In the genomic region with DNA sequence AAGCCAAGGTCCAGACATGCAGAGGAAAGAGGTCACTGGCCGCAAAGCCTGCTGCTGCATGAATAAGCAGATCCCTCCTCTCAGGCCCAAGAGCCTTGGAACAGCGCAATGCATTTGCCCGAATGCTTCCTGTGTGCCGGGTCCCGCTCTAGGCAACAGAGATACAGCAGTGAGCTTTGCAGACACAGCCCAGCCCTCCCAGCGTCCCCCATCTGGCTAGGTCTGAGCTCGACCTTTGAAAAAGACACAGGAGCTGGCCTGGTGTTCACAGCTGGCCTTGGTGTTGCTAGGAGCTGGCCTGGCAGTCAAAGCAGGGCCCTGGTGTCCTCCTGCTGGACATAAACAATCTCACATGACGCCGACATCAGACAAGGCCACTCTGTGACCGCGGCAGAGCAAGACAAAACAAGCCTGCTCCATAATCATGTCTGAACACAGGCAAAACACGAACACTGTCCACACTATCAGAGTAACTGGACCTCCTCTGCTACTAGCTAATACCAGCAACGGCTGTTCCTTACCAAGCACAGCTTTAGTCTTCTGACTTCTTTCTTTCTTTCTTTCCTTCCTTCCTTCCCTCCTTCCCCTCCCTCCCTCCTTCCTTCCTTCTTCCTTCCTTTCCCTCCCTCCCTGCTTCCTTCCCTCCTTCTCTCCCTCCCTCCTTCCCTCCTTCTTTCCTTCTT, we compare ENCODE assay signal across 1 cellular context.
A peak's percentile ranks its signal among the peaks of the same experiment; 100 is the strongest.
TF ChIP-seq lines count a peak whose summit lies in the region.

No MANE protein-coding gene starts in this region.

TF ChIP-seq in K562, 482 proteins besides CTCF, POLR2A, EP300 and RAD21 (continued from another document and continues in another):
- TF ChIP-seq, protein P1, sequence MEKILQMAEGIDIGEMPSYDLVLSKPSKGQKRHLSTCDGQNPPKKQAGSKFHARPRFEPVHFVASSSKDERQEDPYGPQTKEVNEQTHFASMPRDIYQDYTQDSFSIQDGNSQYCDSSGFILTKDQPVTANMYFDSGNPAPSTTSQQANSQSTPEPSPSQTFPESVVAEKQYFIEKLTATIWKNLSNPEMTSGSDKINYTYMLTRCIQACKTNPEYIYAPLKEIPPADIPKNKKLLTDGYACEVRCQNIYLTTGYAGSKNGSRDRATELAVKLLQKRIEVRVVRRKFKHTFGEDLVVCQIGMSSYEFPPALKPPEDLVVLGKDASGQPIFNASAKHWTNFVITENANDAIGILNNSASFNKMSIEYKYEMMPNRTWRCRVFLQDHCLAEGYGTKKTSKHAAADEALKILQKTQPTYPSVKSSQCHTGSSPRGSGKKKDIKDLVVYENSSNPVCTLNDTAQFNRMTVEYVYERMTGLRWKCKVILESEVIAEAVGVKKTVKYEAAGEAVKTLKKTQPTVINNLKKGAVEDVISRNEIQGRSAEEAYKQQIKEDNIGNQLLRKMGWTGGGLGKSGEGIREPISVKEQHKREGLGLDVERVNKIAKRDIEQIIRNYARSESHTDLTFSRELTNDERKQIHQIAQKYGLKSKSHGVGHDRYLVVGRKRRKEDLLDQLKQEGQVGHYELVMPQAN (IDR thresholded peaks at IDR 0.05; ENCODE audit: borderline replicate concordance), result peak; percentile 49; the same call in 1 of the 2 replicates
- TF ChIP-seq DMBX1 (CRISPR knock-in tag; IDR thresholded peaks at IDR 0.05; ENCODE audit: borderline replicate concordance) (0 out of 2 replicates have a peak, but pooled peaks have one; percentile 35), GABPA (tag; conservative IDR thresholded peaks at IDR 0.05; ENCODE audit: low read depth) (0 out of 2 replicates have a peak, but pooled peaks have one; percentile 42), TAL1 (IDR thresholded peaks at IDR 0.05) (0 out of 2 replicates have a peak, but pooled peaks have one; percentile 17), ZNF212 (CRISPR knock-in tag; IDR thresholded peaks at IDR 0.05) (no peak), TCF3 (CRISPR knock-in tag; IDR thresholded peaks at IDR 0.05) (peak; percentile 42; the same call in 1 of the 2 replicates), KDM5B (IDR thresholded peaks at IDR 0.05; ENCODE audit: insufficient replicate concordance, low read depth, low read length) (peak; percentile 70), CC2D1A (IDR thresholded peaks at IDR 0.05) (peak; percentile 44; the same call in 1 of the 2 replicates), SP1 (CRISPR knock-in tag; IDR thresholded peaks at IDR 0.05) (peak; percentile 59), L3MBTL2 (IDR thresholded peaks at IDR 0.05) (peak; percentile 83), PHB2 (IDR thresholded peaks at IDR 0.05; ENCODE audit: low read depth) (peak; percentile 65), FOXJ2 (tag; IDR thresholded peaks at IDR 0.05) (no peak), PHF20 (IDR thresholded peaks at IDR 0.05; ENCODE audit: partially characterized antibody) (peak; percentile 51), ZNF174 (CRISPR knock-in tag; IDR thresholded peaks at IDR 0.05) (no peak), ZNF184 (CRISPR knock-in tag; IDR thresholded peaks at IDR 0.05) (no peak), FOSL1 (tag; conservative IDR thresholded peaks at IDR 0.05) (no peak), CBFA2T2 (conservative IDR thresholded peaks at IDR 0.05) (peak; percentile 25; the same call in 1 of the 2 replicates), NR3C1 (CRISPR knock-in tag; IDR thresholded peaks at IDR 0.05) (no peak), MAFG (tag; conservative IDR thresholded peaks at IDR 0.05) (0 out of 2 replicates have a peak, but pooled peaks have one; percentile 30)
- TF ChIP-seq, protein P2, sequence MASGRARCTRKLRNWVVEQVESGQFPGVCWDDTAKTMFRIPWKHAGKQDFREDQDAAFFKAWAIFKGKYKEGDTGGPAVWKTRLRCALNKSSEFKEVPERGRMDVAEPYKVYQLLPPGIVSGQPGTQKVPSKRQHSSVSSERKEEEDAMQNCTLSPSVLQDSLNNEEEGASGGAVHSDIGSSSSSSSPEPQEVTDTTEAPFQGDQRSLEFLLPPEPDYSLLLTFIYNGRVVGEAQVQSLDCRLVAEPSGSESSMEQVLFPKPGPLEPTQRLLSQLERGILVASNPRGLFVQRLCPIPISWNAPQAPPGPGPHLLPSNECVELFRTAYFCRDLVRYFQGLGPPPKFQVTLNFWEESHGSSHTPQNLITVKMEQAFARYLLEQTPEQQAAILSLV (tag; IDR thresholded peaks at IDR 0.05), result no peak
- TF ChIP-seq, protein P3, sequence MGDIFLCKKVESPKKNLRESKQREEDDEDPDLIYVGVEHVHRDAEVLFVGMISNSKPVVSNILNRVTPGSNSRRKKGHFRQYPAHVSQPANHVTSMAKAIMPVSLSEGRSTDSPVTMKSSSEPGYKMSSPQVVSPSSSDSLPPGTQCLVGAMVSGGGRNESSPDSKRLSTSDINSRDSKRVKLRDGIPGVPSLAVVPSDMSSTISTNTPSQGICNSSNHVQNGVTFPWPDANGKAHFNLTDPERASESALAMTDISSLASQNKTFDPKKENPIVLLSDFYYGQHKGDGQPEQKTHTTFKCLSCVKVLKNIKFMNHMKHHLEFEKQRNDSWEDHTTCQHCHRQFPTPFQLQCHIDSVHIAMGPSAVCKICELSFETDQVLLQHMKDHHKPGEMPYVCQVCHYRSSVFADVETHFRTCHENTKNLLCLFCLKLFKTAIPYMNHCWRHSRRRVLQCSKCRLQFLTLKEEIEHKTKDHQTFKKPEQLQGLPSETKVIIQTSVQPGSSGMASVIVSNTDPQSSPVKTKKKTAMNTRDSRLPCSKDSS (IDR thresholded peaks at IDR 0.05; ENCODE audit: low read depth, partially characterized antibody), result peak; percentile 38
- TF ChIP-seq, protein P4, sequence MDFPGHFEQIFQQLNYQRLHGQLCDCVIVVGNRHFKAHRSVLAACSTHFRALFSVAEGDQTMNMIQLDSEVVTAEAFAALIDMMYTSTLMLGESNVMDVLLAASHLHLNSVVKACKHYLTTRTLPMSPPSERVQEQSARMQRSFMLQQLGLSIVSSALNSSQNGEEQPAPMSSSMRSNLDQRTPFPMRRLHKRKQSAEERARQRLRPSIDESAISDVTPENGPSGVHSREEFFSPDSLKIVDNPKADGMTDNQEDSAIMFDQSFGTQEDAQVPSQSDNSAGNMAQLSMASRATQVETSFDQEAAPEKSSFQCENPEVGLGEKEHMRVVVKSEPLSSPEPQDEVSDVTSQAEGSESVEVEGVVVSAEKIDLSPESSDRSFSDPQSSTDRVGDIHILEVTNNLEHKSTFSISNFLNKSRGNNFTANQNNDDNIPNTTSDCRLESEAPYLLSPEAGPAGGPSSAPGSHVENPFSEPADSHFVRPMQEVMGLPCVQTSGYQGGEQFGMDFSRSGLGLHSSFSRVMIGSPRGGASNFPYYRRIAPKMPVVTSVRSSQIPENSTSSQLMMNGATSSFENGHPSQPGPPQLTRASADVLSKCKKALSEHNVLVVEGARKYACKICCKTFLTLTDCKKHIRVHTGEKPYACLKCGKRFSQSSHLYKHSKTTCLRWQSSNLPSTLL (IDR thresholded peaks at IDR 0.05), result peak; percentile 56
- TF ChIP-seq, protein P5, sequence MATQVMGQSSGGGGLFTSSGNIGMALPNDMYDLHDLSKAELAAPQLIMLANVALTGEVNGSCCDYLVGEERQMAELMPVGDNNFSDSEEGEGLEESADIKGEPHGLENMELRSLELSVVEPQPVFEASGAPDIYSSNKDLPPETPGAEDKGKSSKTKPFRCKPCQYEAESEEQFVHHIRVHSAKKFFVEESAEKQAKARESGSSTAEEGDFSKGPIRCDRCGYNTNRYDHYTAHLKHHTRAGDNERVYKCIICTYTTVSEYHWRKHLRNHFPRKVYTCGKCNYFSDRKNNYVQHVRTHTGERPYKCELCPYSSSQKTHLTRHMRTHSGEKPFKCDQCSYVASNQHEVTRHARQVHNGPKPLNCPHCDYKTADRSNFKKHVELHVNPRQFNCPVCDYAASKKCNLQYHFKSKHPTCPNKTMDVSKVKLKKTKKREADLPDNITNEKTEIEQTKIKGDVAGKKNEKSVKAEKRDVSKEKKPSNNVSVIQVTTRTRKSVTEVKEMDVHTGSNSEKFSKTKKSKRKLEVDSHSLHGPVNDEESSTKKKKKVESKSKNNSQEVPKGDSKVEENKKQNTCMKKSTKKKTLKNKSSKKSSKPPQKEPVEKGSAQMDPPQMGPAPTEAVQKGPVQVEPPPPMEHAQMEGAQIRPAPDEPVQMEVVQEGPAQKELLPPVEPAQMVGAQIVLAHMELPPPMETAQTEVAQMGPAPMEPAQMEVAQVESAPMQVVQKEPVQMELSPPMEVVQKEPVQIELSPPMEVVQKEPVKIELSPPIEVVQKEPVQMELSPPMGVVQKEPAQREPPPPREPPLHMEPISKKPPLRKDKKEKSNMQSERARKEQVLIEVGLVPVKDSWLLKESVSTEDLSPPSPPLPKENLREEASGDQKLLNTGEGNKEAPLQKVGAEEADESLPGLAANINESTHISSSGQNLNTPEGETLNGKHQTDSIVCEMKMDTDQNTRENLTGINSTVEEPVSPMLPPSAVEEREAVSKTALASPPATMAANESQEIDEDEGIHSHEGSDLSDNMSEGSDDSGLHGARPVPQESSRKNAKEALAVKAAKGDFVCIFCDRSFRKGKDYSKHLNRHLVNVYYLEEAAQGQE (CRISPR knock-in tag; IDR thresholded peaks at IDR 0.05; ENCODE audit: low read depth), result 0 out of 2 replicates have a peak, but pooled peaks have one; percentile 40
- TF ChIP-seq, protein P6, sequence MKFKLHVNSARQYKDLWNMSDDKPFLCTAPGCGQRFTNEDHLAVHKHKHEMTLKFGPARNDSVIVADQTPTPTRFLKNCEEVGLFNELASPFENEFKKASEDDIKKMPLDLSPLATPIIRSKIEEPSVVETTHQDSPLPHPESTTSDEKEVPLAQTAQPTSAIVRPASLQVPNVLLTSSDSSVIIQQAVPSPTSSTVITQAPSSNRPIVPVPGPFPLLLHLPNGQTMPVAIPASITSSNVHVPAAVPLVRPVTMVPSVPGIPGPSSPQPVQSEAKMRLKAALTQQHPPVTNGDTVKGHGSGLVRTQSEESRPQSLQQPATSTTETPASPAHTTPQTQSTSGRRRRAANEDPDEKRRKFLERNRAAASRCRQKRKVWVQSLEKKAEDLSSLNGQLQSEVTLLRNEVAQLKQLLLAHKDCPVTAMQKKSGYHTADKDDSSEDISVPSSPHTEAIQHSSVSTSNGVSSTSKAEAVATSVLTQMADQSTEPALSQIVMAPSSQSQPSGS (CRISPR knock-in tag; IDR thresholded peaks at IDR 0.05), result no peak
- TF ChIP-seq, protein P7, sequence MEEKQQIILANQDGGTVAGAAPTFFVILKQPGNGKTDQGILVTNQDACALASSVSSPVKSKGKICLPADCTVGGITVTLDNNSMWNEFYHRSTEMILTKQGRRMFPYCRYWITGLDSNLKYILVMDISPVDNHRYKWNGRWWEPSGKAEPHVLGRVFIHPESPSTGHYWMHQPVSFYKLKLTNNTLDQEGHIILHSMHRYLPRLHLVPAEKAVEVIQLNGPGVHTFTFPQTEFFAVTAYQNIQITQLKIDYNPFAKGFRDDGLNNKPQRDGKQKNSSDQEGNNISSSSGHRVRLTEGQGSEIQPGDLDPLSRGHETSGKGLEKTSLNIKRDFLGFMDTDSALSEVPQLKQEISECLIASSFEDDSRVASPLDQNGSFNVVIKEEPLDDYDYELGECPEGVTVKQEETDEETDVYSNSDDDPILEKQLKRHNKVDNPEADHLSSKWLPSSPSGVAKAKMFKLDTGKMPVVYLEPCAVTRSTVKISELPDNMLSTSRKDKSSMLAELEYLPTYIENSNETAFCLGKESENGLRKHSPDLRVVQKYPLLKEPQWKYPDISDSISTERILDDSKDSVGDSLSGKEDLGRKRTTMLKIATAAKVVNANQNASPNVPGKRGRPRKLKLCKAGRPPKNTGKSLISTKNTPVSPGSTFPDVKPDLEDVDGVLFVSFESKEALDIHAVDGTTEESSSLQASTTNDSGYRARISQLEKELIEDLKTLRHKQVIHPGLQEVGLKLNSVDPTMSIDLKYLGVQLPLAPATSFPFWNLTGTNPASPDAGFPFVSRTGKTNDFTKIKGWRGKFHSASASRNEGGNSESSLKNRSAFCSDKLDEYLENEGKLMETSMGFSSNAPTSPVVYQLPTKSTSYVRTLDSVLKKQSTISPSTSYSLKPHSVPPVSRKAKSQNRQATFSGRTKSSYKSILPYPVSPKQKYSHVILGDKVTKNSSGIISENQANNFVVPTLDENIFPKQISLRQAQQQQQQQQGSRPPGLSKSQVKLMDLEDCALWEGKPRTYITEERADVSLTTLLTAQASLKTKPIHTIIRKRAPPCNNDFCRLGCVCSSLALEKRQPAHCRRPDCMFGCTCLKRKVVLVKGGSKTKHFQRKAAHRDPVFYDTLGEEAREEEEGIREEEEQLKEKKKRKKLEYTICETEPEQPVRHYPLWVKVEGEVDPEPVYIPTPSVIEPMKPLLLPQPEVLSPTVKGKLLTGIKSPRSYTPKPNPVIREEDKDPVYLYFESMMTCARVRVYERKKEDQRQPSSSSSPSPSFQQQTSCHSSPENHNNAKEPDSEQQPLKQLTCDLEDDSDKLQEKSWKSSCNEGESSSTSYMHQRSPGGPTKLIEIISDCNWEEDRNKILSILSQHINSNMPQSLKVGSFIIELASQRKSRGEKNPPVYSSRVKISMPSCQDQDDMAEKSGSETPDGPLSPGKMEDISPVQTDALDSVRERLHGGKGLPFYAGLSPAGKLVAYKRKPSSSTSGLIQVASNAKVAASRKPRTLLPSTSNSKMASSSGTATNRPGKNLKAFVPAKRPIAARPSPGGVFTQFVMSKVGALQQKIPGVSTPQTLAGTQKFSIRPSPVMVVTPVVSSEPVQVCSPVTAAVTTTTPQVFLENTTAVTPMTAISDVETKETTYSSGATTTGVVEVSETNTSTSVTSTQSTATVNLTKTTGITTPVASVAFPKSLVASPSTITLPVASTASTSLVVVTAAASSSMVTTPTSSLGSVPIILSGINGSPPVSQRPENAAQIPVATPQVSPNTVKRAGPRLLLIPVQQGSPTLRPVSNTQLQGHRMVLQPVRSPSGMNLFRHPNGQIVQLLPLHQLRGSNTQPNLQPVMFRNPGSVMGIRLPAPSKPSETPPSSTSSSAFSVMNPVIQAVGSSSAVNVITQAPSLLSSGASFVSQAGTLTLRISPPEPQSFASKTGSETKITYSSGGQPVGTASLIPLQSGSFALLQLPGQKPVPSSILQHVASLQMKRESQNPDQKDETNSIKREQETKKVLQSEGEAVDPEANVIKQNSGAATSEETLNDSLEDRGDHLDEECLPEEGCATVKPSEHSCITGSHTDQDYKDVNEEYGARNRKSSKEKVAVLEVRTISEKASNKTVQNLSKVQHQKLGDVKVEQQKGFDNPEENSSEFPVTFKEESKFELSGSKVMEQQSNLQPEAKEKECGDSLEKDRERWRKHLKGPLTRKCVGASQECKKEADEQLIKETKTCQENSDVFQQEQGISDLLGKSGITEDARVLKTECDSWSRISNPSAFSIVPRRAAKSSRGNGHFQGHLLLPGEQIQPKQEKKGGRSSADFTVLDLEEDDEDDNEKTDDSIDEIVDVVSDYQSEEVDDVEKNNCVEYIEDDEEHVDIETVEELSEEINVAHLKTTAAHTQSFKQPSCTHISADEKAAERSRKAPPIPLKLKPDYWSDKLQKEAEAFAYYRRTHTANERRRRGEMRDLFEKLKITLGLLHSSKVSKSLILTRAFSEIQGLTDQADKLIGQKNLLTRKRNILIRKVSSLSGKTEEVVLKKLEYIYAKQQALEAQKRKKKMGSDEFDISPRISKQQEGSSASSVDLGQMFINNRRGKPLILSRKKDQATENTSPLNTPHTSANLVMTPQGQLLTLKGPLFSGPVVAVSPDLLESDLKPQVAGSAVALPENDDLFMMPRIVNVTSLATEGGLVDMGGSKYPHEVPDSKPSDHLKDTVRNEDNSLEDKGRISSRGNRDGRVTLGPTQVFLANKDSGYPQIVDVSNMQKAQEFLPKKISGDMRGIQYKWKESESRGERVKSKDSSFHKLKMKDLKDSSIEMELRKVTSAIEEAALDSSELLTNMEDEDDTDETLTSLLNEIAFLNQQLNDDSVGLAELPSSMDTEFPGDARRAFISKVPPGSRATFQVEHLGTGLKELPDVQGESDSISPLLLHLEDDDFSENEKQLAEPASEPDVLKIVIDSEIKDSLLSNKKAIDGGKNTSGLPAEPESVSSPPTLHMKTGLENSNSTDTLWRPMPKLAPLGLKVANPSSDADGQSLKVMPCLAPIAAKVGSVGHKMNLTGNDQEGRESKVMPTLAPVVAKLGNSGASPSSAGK (IDR thresholded peaks at IDR 0.05), result peak; percentile 75
